ENCODE assay signal across 1 cellular context in the genomic region with DNA sequence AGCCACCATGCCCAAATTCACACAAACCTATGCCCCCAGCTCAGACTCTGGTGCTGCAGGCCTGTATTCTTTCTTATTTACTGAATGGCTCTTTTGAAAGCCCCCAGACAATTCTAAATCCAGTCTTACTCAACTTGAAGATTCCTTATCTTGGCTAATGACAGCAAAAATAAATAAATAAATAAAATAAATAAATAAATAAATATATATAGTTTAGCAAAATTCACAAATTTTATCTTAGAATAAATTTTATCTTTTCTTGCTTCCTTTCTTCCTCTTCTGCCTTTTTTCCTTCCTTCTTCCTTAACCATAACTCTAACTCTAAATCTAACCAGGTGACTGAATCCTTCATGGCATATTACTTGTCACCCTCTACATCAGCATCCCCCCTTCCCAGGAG.
TF ChIP-seq lines count a peak whose summit lies in the region.

No MANE protein-coding gene starts in this region.

TF ChIP-seq in HEK293, 187 proteins besides CTCF, POLR2A, EP300 and RAD21 (continued from another document and continues in another):
- TF ChIP-seq, protein P1, sequence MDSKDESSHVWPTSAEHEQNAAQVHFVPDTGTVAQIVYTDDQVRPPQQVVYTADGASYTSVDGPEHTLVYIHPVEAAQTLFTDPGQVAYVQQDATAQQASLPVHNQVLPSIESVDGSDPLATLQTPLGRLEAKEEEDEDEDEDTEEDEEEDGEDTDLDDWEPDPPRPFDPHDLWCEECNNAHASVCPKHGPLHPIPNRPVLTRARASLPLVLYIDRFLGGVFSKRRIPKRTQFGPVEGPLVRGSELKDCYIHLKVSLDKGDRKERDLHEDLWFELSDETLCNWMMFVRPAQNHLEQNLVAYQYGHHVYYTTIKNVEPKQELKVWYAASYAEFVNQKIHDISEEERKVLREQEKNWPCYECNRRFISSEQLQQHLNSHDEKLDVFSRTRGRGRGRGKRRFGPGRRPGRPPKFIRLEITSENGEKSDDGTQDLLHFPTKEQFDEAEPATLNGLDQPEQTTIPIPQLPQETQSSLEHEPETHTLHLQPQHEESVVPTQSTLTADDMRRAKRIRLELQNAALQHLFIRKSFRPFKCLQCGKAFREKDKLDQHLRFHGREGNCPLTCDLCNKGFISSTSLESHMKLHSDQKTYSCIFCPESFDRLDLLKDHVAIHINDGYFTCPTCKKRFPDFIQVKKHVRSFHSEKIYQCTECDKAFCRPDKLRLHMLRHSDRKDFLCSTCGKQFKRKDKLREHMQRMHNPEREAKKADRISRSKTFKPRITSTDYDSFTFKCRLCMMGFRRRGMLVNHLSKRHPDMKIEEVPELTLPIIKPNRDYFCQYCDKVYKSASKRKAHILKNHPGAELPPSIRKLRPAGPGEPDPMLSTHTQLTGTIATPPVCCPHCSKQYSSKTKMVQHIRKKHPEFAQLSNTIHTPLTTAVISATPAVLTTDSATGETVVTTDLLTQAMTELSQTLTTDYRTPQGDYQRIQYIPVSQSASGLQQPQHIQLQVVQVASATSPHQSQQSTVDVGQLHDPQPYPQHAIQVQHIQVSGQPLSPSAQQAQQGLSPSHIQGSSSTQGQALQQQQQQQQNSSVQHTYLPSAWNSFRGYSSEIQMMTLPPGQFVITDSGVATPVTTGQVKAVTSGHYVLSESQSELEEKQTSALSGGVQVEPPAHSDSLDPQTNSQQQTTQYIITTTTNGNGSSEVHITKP (tag by site-specific recombination; IDR thresholded peaks at IDR 0.05) = peak; percentile 41; the same call in 1 of the 2 replicates
- TF ChIP-seq ZSCAN18 (tag by site-specific recombination; IDR thresholded peaks at IDR 0.05) (no peak), ZNF174 (tag by site-specific recombination; IDR thresholded peaks at IDR 0.05) (no peak), ZNF19 (tag by site-specific recombination; IDR thresholded peaks at IDR 0.05; ENCODE audit: low read depth) (peak; percentile 94; the same call in 1 of the 2 replicates), ZNF501 (tag by site-specific recombination; IDR thresholded peaks at IDR 0.05) (peak; percentile 96), ZNF776 (tag by site-specific recombination; IDR thresholded peaks at IDR 0.05; ENCODE audit: borderline replicate concordance) (no peak), ZNF292 (tag by site-specific recombination; IDR thresholded peaks at IDR 0.05; ENCODE audit: borderline replicate concordance, low read depth) (peak; percentile 90; the same call in 1 of the 2 replicates), ZNF777 (tag by site-specific recombination; IDR thresholded peaks at IDR 0.05; ENCODE audit: borderline replicate concordance) (no peak), ZNF645 (tag by site-specific recombination; IDR thresholded peaks at IDR 0.05) (no peak), ZNF274 (IDR thresholded peaks at IDR 0.05; ENCODE audit: low read length) (no peak), ZNF274 (tag by site-specific recombination; IDR thresholded peaks at IDR 0.05; ENCODE audit: borderline replicate concordance) (no peak), ZBTB8A (tag by site-specific recombination; IDR thresholded peaks at IDR 0.05) (peak; percentile 91), ZNF518A (tag by site-specific recombination; conservative IDR thresholded peaks at IDR 0.05; ENCODE audit: low read depth) (peak; percentile 98), ZNF24 (tag by site-specific recombination; IDR thresholded peaks at IDR 0.05) (peak; percentile 68; the same call in 1 of the 2 replicates), PRDM2 (tag by site-specific recombination; IDR thresholded peaks at IDR 0.05; ENCODE audit: borderline replicate concordance) (no peak), ZNF223 (tag by site-specific recombination; IDR thresholded peaks at IDR 0.05) (peak; percentile 42; the same call in 1 of the 2 replicates), GLI2 (tag by site-specific recombination; IDR thresholded peaks at IDR 0.05; ENCODE audit: borderline replicate concordance, low read depth) (peak; percentile 44; the same call in 1 of the 2 replicates), ZNF138 (tag by site-specific recombination; IDR thresholded peaks at IDR 0.05; ENCODE audit: borderline replicate concordance) (peak; percentile 49; the same call in 1 of the 2 replicates), YY2 (tag by site-specific recombination; IDR thresholded peaks at IDR 0.05) (no peak), ZNF792 (tag by site-specific recombination; IDR thresholded peaks at IDR 0.05) (no peak), ZEB2 (tag by site-specific recombination; IDR thresholded peaks at IDR 0.05) (no peak), ZNF514 (tag by site-specific recombination; IDR thresholded peaks at IDR 0.05) (0 out of 2 replicates have a peak, but pooled peaks have one; percentile 68), ZNF394 (tag by site-specific recombination; IDR thresholded peaks at IDR 0.05; ENCODE audit: borderline replicate concordance) (peak; percentile 99), KLF10 (tag by site-specific recombination; IDR thresholded peaks at IDR 0.05) (no peak), ZNF416 (tag by site-specific recombination; IDR thresholded peaks at IDR 0.05) (no peak), ZNF623 (tag by site-specific recombination; IDR thresholded peaks at IDR 0.05) (peak; percentile 89), ZFP3 (tag by site-specific recombination; IDR thresholded peaks at IDR 0.05; ENCODE audit: low read depth) (peak; percentile 63), ZNF426 (tag by site-specific recombination; IDR thresholded peaks at IDR 0.05) (peak; percentile 98), ZNF558 (tag by site-specific recombination; IDR thresholded peaks at IDR 0.05) (peak; percentile 91)
- TF ChIP-seq, protein P2, sequence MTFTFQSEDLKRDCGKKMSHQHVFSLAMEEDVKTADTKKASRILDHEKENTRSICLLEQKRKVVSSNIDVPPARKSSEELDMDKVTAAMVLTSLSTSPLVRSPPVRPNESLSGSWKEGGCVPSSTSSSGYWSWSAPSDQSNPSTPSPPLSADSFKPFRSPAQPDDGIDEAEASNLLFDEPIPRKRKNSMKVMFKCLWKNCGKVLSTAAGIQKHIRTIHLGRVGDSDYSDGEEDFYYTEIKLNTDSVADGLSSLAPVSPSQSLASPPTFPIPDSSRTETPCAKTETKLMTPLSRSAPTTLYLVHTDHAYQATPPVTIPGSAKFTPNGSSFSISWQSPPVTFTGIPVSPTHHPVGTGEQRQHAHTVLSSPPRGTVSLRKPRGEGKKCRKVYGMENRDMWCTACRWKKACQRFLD (tag by site-specific recombination; IDR thresholded peaks at IDR 0.05) = peak; percentile 66; the same call in 1 of the 2 replicates
- TF ChIP-seq, protein P3, sequence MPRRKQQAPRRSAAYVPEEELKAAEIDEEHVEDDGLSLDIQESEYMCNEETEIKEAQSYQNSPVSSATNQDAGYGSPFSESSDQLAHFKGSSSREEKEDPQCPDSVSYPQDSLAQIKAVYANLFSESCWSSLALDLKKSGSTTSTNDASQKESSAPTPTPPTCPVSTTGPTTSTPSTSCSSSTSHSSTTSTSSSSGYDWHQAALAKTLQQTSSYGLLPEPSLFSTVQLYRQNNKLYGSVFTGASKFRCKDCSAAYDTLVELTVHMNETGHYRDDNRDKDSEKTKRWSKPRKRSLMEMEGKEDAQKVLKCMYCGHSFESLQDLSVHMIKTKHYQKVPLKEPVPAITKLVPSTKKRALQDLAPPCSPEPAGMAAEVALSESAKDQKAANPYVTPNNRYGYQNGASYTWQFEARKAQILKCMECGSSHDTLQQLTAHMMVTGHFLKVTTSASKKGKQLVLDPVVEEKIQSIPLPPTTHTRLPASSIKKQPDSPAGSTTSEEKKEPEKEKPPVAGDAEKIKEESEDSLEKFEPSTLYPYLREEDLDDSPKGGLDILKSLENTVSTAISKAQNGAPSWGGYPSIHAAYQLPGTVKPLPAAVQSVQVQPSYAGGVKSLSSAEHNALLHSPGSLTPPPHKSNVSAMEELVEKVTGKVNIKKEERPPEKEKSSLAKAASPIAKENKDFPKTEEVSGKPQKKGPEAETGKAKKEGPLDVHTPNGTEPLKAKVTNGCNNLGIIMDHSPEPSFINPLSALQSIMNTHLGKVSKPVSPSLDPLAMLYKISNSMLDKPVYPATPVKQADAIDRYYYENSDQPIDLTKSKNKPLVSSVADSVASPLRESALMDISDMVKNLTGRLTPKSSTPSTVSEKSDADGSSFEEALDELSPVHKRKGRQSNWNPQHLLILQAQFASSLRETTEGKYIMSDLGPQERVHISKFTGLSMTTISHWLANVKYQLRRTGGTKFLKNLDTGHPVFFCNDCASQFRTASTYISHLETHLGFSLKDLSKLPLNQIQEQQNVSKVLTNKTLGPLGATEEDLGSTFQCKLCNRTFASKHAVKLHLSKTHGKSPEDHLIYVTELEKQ (tag by site-specific recombination; IDR thresholded peaks at IDR 0.05; ENCODE audit: borderline replicate concordance) = no peak; the same call in 1 of the 2 replicates
